21 cellular contexts compared by ENCODE assay signal in genomic region chr19:11254662-11255061, GRCh38. TPM values are rescaled to one million over a fixed set of nuclear protein-coding genes. Genes with fewer than 3 reads are reported as not detected.
DNase-seq lines count a peak whose midpoint lies in the region; ATAC-seq and TF ChIP-seq lines count a peak whose summit lies in the region.
"Had no signal": no experiment of that assay in that cellular context is flagged by ENCODE, and none has a peak within 500 bp of the region (broad histone marks: within the 10 kb centered on the region; RNA-seq: fewer than 3 reads in every experiment).

No MANE protein-coding gene starts in this region.

- intact Hi-C loops in left ventricle myocardium inferior (cut with micrococcal nuclease), result no loop called here

- no peak overlapping the region for H3K4me3 ChIP-seq in left ventricle myocardium inferior
- no peak overlapping the region for H3K4me3 ChIP-seq in right atrium auricular region
- H3K4me3 ChIP-seq in OCI-LY3 (ENCODE audit: low read length), result no peak overlapping the region
- H3K4me3 ChIP-seq in HAP-1, result no peak overlapping the region

- H3K27ac ChIP-seq in left ventricle myocardium inferior (replicated peaks) (peak overlapping the region; percentile 86), right atrium auricular region (peak overlapping the region in 1 of 2 donors; percentile 68), OCI-LY3 (ENCODE audit: low read length) (no peak overlapping the region)

- H2AFZ ChIP-seq in OCI-LY3 (ENCODE audit: low read depth, low read length), result no peak overlapping the region

- H3K4me1 Mint-ChIP-seq in WTC11, result 0 out of 2 replicates have a peak, but pooled peaks cover 2% of the 10 kb centered on the region
- H3K4me1 Mint-ChIP-seq: activated CD4-positive, alpha-beta T cell treated with anti-CD3 and anti-CD28 coated beads, Interleukin-2, amount 10 ng/mL, durations not matched to agents 7 days and 5 days had no signal

- CTCF ChIA-PET in WTC11 (lab: Charles Lee), result interaction anchor here (0.6 to 2.7 kb wide), 6 partner anchors 10 to 165 kb away, joined by 3 to 9 read pairs (median 6); partner anchors contain the start of gene RGL3

- no peak overlapping the region for H3K9ac ChIP-seq in OCI-LY3 (ENCODE audit: low read length)

- H3K36me3 ChIP-seq in left ventricle myocardium inferior (peaks cover 31% of the 10 kb centered on the region), right atrium auricular region (peaks cover 17% of the 10 kb centered on the region), OCI-LY3 (replicated peaks; ENCODE audit: low read depth, low read length) (peaks cover 6% of the 10 kb centered on the region), HAP-1 (replicated peaks) (peaks cover 7% of the 10 kb centered on the region; the same call in 1 of the 2 replicates)

- POLR2A ChIA-PET in WTC11 (lab: Charles Lee), result interaction anchor here (0.7 kb wide), 1 partner anchor 30 kb away, joined by 4 read pairs; no protein-coding TSS in a partner anchor

- H3K4me2 ChIP-seq in OCI-LY3 (ENCODE audit: low read length), result no peak overlapping the region

- DNase-seq in left ventricle myocardium inferior (no peak), right atrium auricular region (ENCODE audit: low spot score) (no peak), left lobe of liver (ENCODE audit: low spot score) (no peak), HAP-1 (ENCODE audit: low spot score in 2 of 2) (no peak), WTC11 (ENCODE audit: low spot score) (no peak), H4 (ENCODE audit: low spot score) (no peak)
- no peak for DNase-seq in effector CD4-positive, alpha-beta T cell
- DNase-seq: activated CD4-positive, alpha-beta T cell treated with anti-CD3 and anti-CD28 coated beads, Interleukin-2, amount 10 ng/mL, durations not matched to agents 7 days and 5 days; activated naive CD4-positive, alpha-beta T cell treated with anti-CD3 and anti-CD28 coated beads, Interleukin-2, amount 50 U/mL, for 16 hours; Caco-2; GF-D8; hippocampal formation; left cardiac atrium; NCI-H2081 treated with DMSO at 0.1 percent for 48 hours; NCI-H526 treated with DMSO at 0.1 percent for 48 hours; stimulated activated CD4-positive, alpha-beta T cell treated with anti-CD3 and anti-CD28 coated beads, Interleukin-12 subunit alpha, Interleukin-12 subunit beta, amount 100 ng/mL, for 4 hours; stimulated activated naive CD4-positive, alpha-beta T cell treated with Interleukin-2 at 50 U/mL for 16 hours had no signal

- peak; percentile 53 for ATAC-seq in left lobe of liver
- ATAC-seq in WTC11, result no peak
- ATAC-seq: left cardiac atrium had no signal

- H3K36me3 Mint-ChIP-seq in WTC11, result peaks cover 8% of the 10 kb centered on the region

- no peaks in the 10 kb centered on the region for H4K20me1 ChIP-seq in OCI-LY3 (ENCODE audit: insufficient read depth, low read length)

- H3K79me2 ChIP-seq in OCI-LY3 (ENCODE audit: low read length), result no peaks in the 10 kb centered on the region

- no peaks in the 10 kb centered on the region for H3K9me3 Mint-ChIP-seq in WTC11
- H3K9me3 Mint-ChIP-seq: activated CD4-positive, alpha-beta T cell treated with anti-CD3 and anti-CD28 coated beads, Interleukin-2, amount 10 ng/mL, durations not matched to agents 7 days and 5 days; type B pancreatic cell had no signal

- no peaks in the 10 kb centered on the region for H3K9me3 ChIP-seq in left ventricle myocardium inferior (replicated peaks)
- H3K9me3 ChIP-seq in right atrium auricular region, result no peaks in the 10 kb centered on the region
- H3K9me3 ChIP-seq in OCI-LY3 (ENCODE audit: insufficient read depth, low read length), result no peaks in the 10 kb centered on the region
- no peaks in the 10 kb centered on the region for H3K9me3 ChIP-seq in HAP-1
- H3K9me3 ChIP-seq: Caco-2 had no signal

- TF ChIP-seq CTCF in left ventricle myocardium inferior (IDR thresholded peaks at IDR 0.05; ENCODE audit: borderline replicate concordance) (peak; percentile 29), right atrium auricular region (IDR thresholded peaks at IDR 0.05) (peak in 1 of 2 donors; percentile 4), OCI-LY3 (IDR thresholded peaks at IDR 0.05; ENCODE audit: low read depth, low read length) (peak; percentile 34; the same call in 1 of the 2 replicates), WTC11 (IDR thresholded peaks at IDR 0.05) (no peak)

- H3K27me3 ChIP-seq in left ventricle myocardium inferior (ENCODE audit: low read depth) (no peaks in the 10 kb centered on the region), right atrium auricular region (no peaks in the 10 kb centered on the region), OCI-LY3 (ENCODE audit: low read depth, low read length) (no peaks in the 10 kb centered on the region), HAP-1 (ENCODE audit: low read depth) (no peaks in the 10 kb centered on the region)

- no peaks in the 10 kb centered on the region for H3K27me3 Mint-ChIP-seq in WTC11 (ENCODE audit: low read depth)
- H3K27me3 Mint-ChIP-seq: type B pancreatic cell had no signal

- in situ Hi-C loops in HAP-1 (cut with MboI; ENCODE audit: low sequenced_read_pairs), result no loop called here

- H3K27ac Mint-ChIP-seq in WTC11, result no peak overlapping the region
- H3K27ac Mint-ChIP-seq: activated CD4-positive, alpha-beta T cell treated with anti-CD3 and anti-CD28 coated beads, Interleukin-2, amount 10 ng/mL, durations not matched to agents 7 days and 5 days; type B pancreatic cell had no signal

- no peak overlapping the region for H3K4me3 Mint-ChIP-seq in WTC11
- H3K4me3 Mint-ChIP-seq: activated CD4-positive, alpha-beta T cell treated with anti-CD3 and anti-CD28 coated beads, Interleukin-2, amount 10 ng/mL, durations not matched to agents 7 days and 5 days; type B pancreatic cell had no signal

- peaks cover 59% of the 10 kb centered on the region for H3K4me1 ChIP-seq in left ventricle myocardium inferior
- H3K4me1 ChIP-seq in right atrium auricular region, result peaks cover 0 to 33% of the 10 kb centered on the region in 2 donors
- no peaks in the 10 kb centered on the region for H3K4me1 ChIP-seq in OCI-LY3 (ENCODE audit: low read length)
- H3K4me1 ChIP-seq in HAP-1, result no peaks in the 10 kb centered on the region
- H3K4me1 ChIP-seq: Caco-2 had no signal

TF ChIP-seq in WTC11, 78 proteins besides CTCF, POLR2A, EP300 and RAD21:
- TF ChIP-seq USF2 (CRISPR knock-in tag; IDR thresholded peaks at IDR 0.05) (no peak), ZNF425 (CRISPR knock-in tag; conservative IDR thresholded peaks at IDR 0.05) (no peak)

RNA-seq across cellular contexts. Expression of gene DOCK6, which starts 7.7 kb away (rescaled TPM):
- total RNA-seq in left ventricle myocardium inferior, result 43.2 TPM
- total RNA-seq in right atrium auricular region, result 10 to 100 TPM; 12.7 to 49.4 TPM
- 30.0 TPM for total RNA-seq in left lobe of liver
- 88.8 to 100 TPM (median 90.7 TPM) in 3 replicates for total RNA-seq in WTC11 (2021)
- 3.3 and 3.9 TPM in 2 replicates for total RNA-seq in H4 (2014; rRNA removed; shearing (Covaris generic))
- total RNA-seq: activated CD4-positive, alpha-beta T cell treated with anti-CD3 and anti-CD28 coated beads, Interleukin-2, amount 10 ng/mL, durations not matched to agents 7 days and 5 days had no signal

RNA-seq across cellular contexts. Expression of gene ANGPTL8, which starts 15.2 kb away (rescaled TPM):
- total RNA-seq in left ventricle myocardium inferior (not detected), right atrium auricular region (1 to 10 TPM in 1 of 2 donors, not detected in 1; 1.3 TPM), left lobe of liver (202 TPM), WTC11 (2021) (0.30 TPM in 1 of 3 replicates, not detected in the others)
- total RNA-seq in H4 (2014; rRNA removed; shearing (Covaris generic)), result not detected in 2 replicates
- total RNA-seq: activated CD4-positive, alpha-beta T cell treated with anti-CD3 and anti-CD28 coated beads, Interleukin-2, amount 10 ng/mL, durations not matched to agents 7 days and 5 days; Caco-2; fibroblast of lung had no signal

RNA-seq across cellular contexts. Expression of gene TSPAN16, which starts 41.3 kb away (rescaled TPM):
- total RNA-seq in left ventricle myocardium inferior, result not detected
- total RNA-seq in right atrium auricular region, result not detected
- total RNA-seq in left lobe of liver, result not detected
- total RNA-seq in WTC11 (2021), result 0.30 TPM in 1 of 3 replicates, not detected in the others
- total RNA-seq in H4 (2014; rRNA removed; shearing (Covaris generic)), result not detected in 2 replicates
- total RNA-seq: activated CD4-positive, alpha-beta T cell treated with anti-CD3 and anti-CD28 coated beads, Interleukin-2, amount 10 ng/mL, durations not matched to agents 7 days and 5 days; Caco-2; fibroblast of lung; left cardiac atrium; posterior vena cava had no signal

RNA-seq across cellular contexts. Expression of gene KANK2, which starts 57.3 kb away (rescaled TPM):
- total RNA-seq in left ventricle myocardium inferior, result 326 TPM
- total RNA-seq in right atrium auricular region, result 100 to 1,000 TPM; 445 to 622 TPM
- 61.1 TPM for total RNA-seq in left lobe of liver
- total RNA-seq in WTC11 (2021), result 31.8 to 35.1 TPM (median 33.2 TPM) in 3 replicates
- 63.8 and 79.8 TPM in 2 replicates for total RNA-seq in H4 (2014; rRNA removed; shearing (Covaris generic))

Comparison
In these comparisons a context has a peak if more than half of its experiments do, and no peak if none do; other contexts are left out.
1. RNA of gene ANGPTL8, which starts 15.2 kb away (total RNA-seq): 202 TPM in left lobe of liver (single experiment); 1.3 TPM in right atrium auricular region, 0.30 TPM in WTC11, not detected in left ventricle myocardium inferior (single experiment) and not detected in H4; every median in the first group is over 10 times any median in the second.